In genomic region chr2:2581331-2582159, GRCh38 we compare ENCODE assay signal across 21 cellular contexts.
DNase-seq lines count a peak whose midpoint lies in the region; ATAC-seq and TF ChIP-seq lines count a peak whose summit lies in the region.
"Had no signal": no experiment of that assay in that cellular context is flagged by ENCODE, and none has a peak within 500 bp of the region (broad histone marks: within the 10 kb centered on the region; RNA-seq: fewer than 3 reads in every experiment).

No MANE protein-coding gene starts in this region.

- BruUV-seq in PC-3 (replicated peaks; lab: Mats Ljungman, UMichigan): no TSS peak

- H2AFZ ChIP-seq in PC-3 (ENCODE audit: low read length): no peak overlapping the region

- H3K9ac ChIP-seq in PC-3 (ENCODE audit: low read length): no peak overlapping the region

- H3K36me3 ChIP-seq in PC-3 (ENCODE audit: low read depth, low read length) (no peaks in the 10 kb centered on the region), esophagus muscularis mucosa (no peaks in the 10 kb centered on the region)
- H3K36me3 ChIP-seq: left ventricle myocardium inferior, neutrophil, sigmoid colon, thyroid gland had no signal

- H3K9me2 ChIP-seq in PC-3 (replicated peaks; ENCODE audit: low read length): no peaks in the 10 kb centered on the region

- no peaks in the 10 kb centered on the region for H4K20me1 ChIP-seq in PC-3 (ENCODE audit: low read length)

- H3F3A ChIP-seq in PC-3 (ENCODE audit: low read length, unreplicated experiment): no peaks in the 10 kb centered on the region

- POLR2A ChIA-PET in PC-3 (lab: Charles Lee; ENCODE audit: unreplicated experiment): no interaction called here

- H3K9me3 ChIP-seq in PC-3 (ENCODE audit: low read length) (no peaks in the 10 kb centered on the region), esophagus muscularis mucosa (no peaks in the 10 kb centered on the region)
- H3K9me3 ChIP-seq: body of pancreas, left ventricle myocardium inferior, neutrophil, sigmoid colon, thyroid gland had no signal

- H3K79me2 ChIP-seq in PC-3 (ENCODE audit: low read length): no peaks in the 10 kb centered on the region

- TF ChIP-seq CTCF in PC-3 (conservative IDR thresholded peaks at IDR 0.05; ENCODE audit: low read depth, low read length) (no peak), esophagus muscularis mucosa (IDR thresholded peaks at IDR 0.05) (no peak)

- no peak for TF ChIP-seq EP300 in esophagus muscularis mucosa (IDR thresholded peaks at IDR 0.05)

- intact Hi-C loops in PC-3 (cut with micrococcal nuclease) (no loop called here), esophagus muscularis mucosa (cut with DNase I) (no loop called here)

- H3K4me3 ChIP-seq in PC-3 (ENCODE audit: low read length) (no peak overlapping the region), esophagus muscularis mucosa (peak overlapping the region in 2 of 4 donors; percentile 28 to 35)
- H3K4me3 ChIP-seq: body of pancreas, left ventricle myocardium inferior, sigmoid colon, thyroid gland had no signal

- DNase-seq in activated CD8-positive, alpha-beta memory T cell treated with anti-CD3 and anti-CD28 coated beads for 24 hours: peak; percentile 33
- DNase-seq in activated CD8-positive, alpha-beta memory T cell treated with anti-CD3 and anti-CD28 coated beads, Interleukin-2, amount 50 U/mL, for 4 hours: no peak
- DNase-seq in NCI-H69 (lab: John Stamatoyannopoulos, UW) (peak; percentile 71), ecto neural progenitor cell (ENCODE audit: low spot score) (peak; percentile 29), ureter (ENCODE audit: low spot score) (peak; percentile 20), PC-3 (no peak), esophagus muscularis mucosa (ENCODE audit: extremely low spot score) (no peak), DMS153 treated with DMSO at 0.1 percent for 48 hours (lab: John Stamatoyannopoulos, UW; ENCODE audit: unreplicated experiment) (no peak)
- DNase-seq: activated CD4-positive, alpha-beta T cell treated with anti-CD3 and anti-CD28 coated beads for 36 hours; activated naive CD4-positive, alpha-beta T cell; activated T-cell treated with anti-CD3 and anti-CD28 coated beads, Interleukin-2, amount 50 U/mL, for 72 hours; body of pancreas; DMS153; H7; KBM-7; left ventricle myocardium inferior; NCI-H2029 treated with DMSO at 0.1 percent for 48 hours; sigmoid colon; stimulated activated naive CD4-positive, alpha-beta T cell treated with Interleukin-2 at 50 U/mL for 16 hours; thyroid gland had no signal

- TF ChIP-seq POLR2A in esophagus muscularis mucosa (IDR thresholded peaks at IDR 0.05; ENCODE audit: low read depth): no peak

- H3K27me3 ChIP-seq in PC-3 (ENCODE audit: low read length) (peaks cover 34% of the 10 kb centered on the region), esophagus muscularis mucosa (no peaks in the 10 kb centered on the region)
- H3K27me3 ChIP-seq: body of pancreas, neutrophil, sigmoid colon, thyroid gland had no signal

- H3K4me1 ChIP-seq in PC-3 (ENCODE audit: insufficient read depth, low read length) (no peaks in the 10 kb centered on the region), esophagus muscularis mucosa (no peaks in the 10 kb centered on the region)
- H3K4me1 ChIP-seq: left ventricle myocardium inferior, thyroid gland had no signal

- H3K27ac ChIP-seq in PC-3 (ENCODE audit: low read length): no peak overlapping the region
- H3K27ac ChIP-seq in esophagus muscularis mucosa (replicated peaks in 1 of 4): no peak overlapping the region
- H3K27ac ChIP-seq: body of pancreas, left ventricle myocardium inferior, neutrophil, sigmoid colon, thyroid gland had no signal

- no peak overlapping the region for H3K4me2 ChIP-seq in PC-3 (ENCODE audit: low read length)

- WGBS in esophagus muscularis mucosa: 63% methylated on average over 28 of the region's 28 CpGs

- ATAC-seq in PC-3: no peak
- ATAC-seq: activated CD4-positive, alpha-beta T cell treated with anti-CD3 and anti-CD28 coated beads for 36 hours; activated T-cell treated with anti-CD3 and anti-CD28 coated beads, Interleukin-2, amount 50 U/mL, for 72 hours; body of pancreas had no signal

- CTCF ChIA-PET in PC-3 (lab: Charles Lee): no interaction called here

Comparison
In these comparisons a context has a peak if more than half of its experiments do, and no peak if none do; other contexts are left out.
1. DNase-seq: peak in activated CD8-positive, alpha-beta memory T cell treated with anti-CD3 and anti-CD28 coated beads for 24 hours (single experiment), NCI-H69 (single experiment), ecto neural progenitor cell (single experiment) and ureter (single experiment); none in activated CD8-positive, alpha-beta memory T cell treated with anti-CD3 and anti-CD28 coated beads, Interleukin-2, amount 50 U/mL, for 4 hours (single experiment), PC-3 (single experiment), esophagus muscularis mucosa (single experiment) and DMS153 treated with DMSO at 0.1 percent for 48 hours (single experiment).